In genomic region chr4:111018231-111018630, GRCh38 we compare ENCODE assay signal across 21 cellular contexts.
"Had no signal": no experiment of that assay in that cellular context is flagged by ENCODE, and none has a peak within 500 bp of the region (broad histone marks: within the 10 kb centered on the region; RNA-seq: fewer than 3 reads in every experiment).

No MANE protein-coding gene starts in this region.

- H3K4me1 ChIP-seq: Peyer's patch had no signal

- H2AFZ ChIP-seq: PC-9 had no signal

- H3K4me3 ChIP-seq: PC-9, Peyer's patch, SJSA1, SK-N-MC had no signal

- DNase-seq: IMR-90, Karpas-422, KG1, MM.1S, NCI-H1105, NCI-H1436 treated with DMSO at 0.1 percent for 48 hours, NCI-H1694 treated with DMSO at 0.1 percent for 48 hours, NCI-H1930, NCI-H2081, NCI-H2107, NCI-H226, NCI-H446, NCI-H510A, NCI-H524 treated with DMSO at 0.1 percent for 48 hours, NCI-H774, OCI-M1, PC-9, Peyer's patch, SHP77 treated with DMSO at 0.1 percent for 48 hours had no signal

- H3K27ac ChIP-seq: PC-9, Peyer's patch, SJSA1, SK-N-MC had no signal

- H3K27me3 ChIP-seq: Peyer's patch, SJSA1 had no signal

- H3K4me2 ChIP-seq: PC-9 had no signal

- H3K36me3 ChIP-seq: Peyer's patch, SJSA1 had no signal

- H3K9me3 ChIP-seq: Peyer's patch, SJSA1 had no signal
